In genomic region chr5:160213537-160213936, GRCh38 we compare ENCODE assay signal across 13 cellular contexts. TPM values are rescaled to one million over a fixed set of nuclear protein-coding genes. Genes with fewer than 3 reads are reported as not detected.
DNase-seq lines count a peak whose midpoint lies in the region; ATAC-seq, FAIRE-seq and TF ChIP-seq lines count a peak whose summit lies in the region.
"Had no signal": no experiment of that assay in that cellular context is flagged by ENCODE, and none has a peak within 500 bp of the region (broad histone marks: within the 10 kb centered on the region; RNA-seq: fewer than 3 reads in every experiment).

No MANE protein-coding gene starts in this region.

- no peak overlapping the region for H3K27ac ChIP-seq in adrenal gland
- H3K27ac ChIP-seq: prostate gland had no signal

- no peaks in the 10 kb centered on the region for H3K4me1 ChIP-seq in adrenal gland (replicated peaks in 1 of 2)
- H3K4me1 ChIP-seq: prostate gland had no signal

- no peak overlapping the region for H3K4me3 ChIP-seq in adrenal gland
- H3K4me3 ChIP-seq: prostate gland had no signal

- 47 to 71% (median 66%) methylated on average over 5 of the region's 5 CpGs for WGBS in adrenal gland, 4 donors

- no peaks in the 10 kb centered on the region for H3K9me3 ChIP-seq in adrenal gland (replicated peaks in 1 of 3)
- H3K9me3 ChIP-seq: prostate gland had no signal

- H3K27me3 ChIP-seq in adrenal gland, result no peaks in the 10 kb centered on the region

- ATAC-seq in HG02642 (IDR thresholded peaks at IDR 0.05; ENCODE audit: poor library complexity, unreplicated experiment) (peak; percentile 47), esophagus mucosa (no peak)

- TF ChIP-seq POLR2A in adrenal gland (IDR thresholded peaks at IDR 0.05), result no peak

- H3K36me3 ChIP-seq in adrenal gland (replicated peaks in 1 of 2), result no peaks in the 10 kb centered on the region
- H3K36me3 ChIP-seq: prostate gland had no signal

- peak; percentile 13 for DNase-seq in Ammon's horn (ENCODE audit: low spot score)
- peak; percentile 8 for DNase-seq in NCI-H510A (lab: John Stamatoyannopoulos, UW)
- DNase-seq in adrenal gland, result peak in 6 of 7 donors; percentile 34 to 62 (median 42)
- no peak for DNase-seq in HPDE6-E6E7 (ENCODE audit: extremely low spot score)
- DNase-seq in HTR-8/SVneo (ENCODE audit: insufficient read length, low spot score), result no peak
- no peak for DNase-seq in kidney tubule cell (ENCODE audit: low spot score)
- DNase-seq: C1 segment of cervical spinal cord; effector memory CD4-positive, alpha-beta T cell; hippocampal formation had no signal

- intact Hi-C loops in adrenal gland (cut with DNase I), result no loop called here

- no peak for TF ChIP-seq CTCF in adrenal gland (IDR thresholded peaks at IDR 0.05)

- FAIRE-seq in HTR-8/SVneo (lab: Jason Lieb, UNC), result no peak

RNA-seq across cellular contexts. Expression of gene FABP6, which starts 15.8 kb away (rescaled TPM):
- total RNA-seq in adrenal gland, result 10 to 100 TPM in 2 of 8 donors, 1 to 10 TPM in 5, not detected in 1; 3.1 to 12.8 (median 8.9) TPM
- 10 to 100 TPM; 12.6 to 29.4 (median 17.4) TPM for polyA plus RNA-seq in adrenal gland
- total RNA-seq in esophagus mucosa, result 3.1 TPM
- total RNA-seq: mesenteric fat pad had no signal

Comparison
In these comparisons a context has a peak if more than half of its experiments do, and no peak if none do; other contexts are left out.
1. DNase-seq: peak in Ammon's horn (single experiment), NCI-H510A (single experiment) and adrenal gland (6 of 7); none in HPDE6-E6E7 (single experiment), HTR-8/SVneo (single experiment) and kidney tubule cell (single experiment).